1 cellular context compared by ENCODE assay signal in the genomic region with DNA sequence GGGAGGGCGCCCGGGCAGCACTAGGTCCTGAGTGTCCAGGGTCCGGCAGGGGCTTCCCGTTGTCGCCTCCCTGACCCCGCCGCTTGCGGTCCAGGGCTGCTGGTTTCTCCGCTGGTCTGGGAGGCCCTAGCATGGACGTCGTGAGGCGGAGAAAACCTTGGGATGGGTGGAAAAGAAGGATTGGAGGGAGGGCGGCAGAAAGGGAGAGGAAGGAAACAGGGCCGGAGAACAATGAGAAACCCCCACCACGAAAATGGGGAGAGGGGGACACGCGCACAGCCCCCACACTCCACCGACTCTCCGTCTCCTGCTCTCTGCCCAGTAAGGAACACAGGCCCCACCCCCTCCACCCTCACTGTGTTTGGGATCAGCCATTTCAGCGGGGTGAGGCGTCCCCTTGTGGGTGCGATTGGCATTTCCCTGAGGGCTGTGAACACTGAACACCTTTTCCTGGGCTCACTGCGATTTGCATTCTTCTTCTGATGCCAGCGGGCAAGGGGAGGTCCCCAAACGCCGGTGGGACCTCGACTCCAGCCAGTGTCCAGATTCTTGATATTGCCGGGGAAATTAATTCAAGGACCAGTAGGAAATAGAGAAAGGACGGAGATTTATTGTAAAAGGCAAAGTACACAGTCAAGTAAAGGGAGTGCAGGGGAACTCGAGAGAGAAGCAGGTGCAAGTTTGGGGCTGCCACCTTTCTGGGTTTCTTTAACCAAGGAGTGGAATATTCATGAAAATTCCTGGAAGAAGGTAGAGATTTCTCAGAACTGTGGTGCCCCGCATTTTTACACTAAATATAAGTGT.
TF ChIP-seq lines count a peak whose summit lies in the region.

No MANE protein-coding gene starts in this region.

TF ChIP-seq in HEK293, 187 proteins besides CTCF, POLR2A, EP300 and RAD21 (continued from another document and continues in another):
- TF ChIP-seq FEZF1 (tag by site-specific recombination; IDR thresholded peaks at IDR 0.05) (no peak), ZNF404 (tag by site-specific recombination; IDR thresholded peaks at IDR 0.05) (no peak), ZNF585B (tag by site-specific recombination; IDR thresholded peaks at IDR 0.05) (no peak), ZNF202 (tag by site-specific recombination; IDR thresholded peaks at IDR 0.05; ENCODE audit: borderline replicate concordance) (no peak), ZNF280C (tag by site-specific recombination; IDR thresholded peaks at IDR 0.05) (no peak), GLIS2 (tag by site-specific recombination; IDR thresholded peaks at IDR 0.05) (no peak), ZNF138 (tag by site-specific recombination; IDR thresholded peaks at IDR 0.05; ENCODE audit: borderline replicate concordance) (no peak), ZNF133 (tag by site-specific recombination; IDR thresholded peaks at IDR 0.05) (no peak), ZNF169 (tag by site-specific recombination; IDR thresholded peaks at IDR 0.05) (no peak), ZNF433 (tag by site-specific recombination; IDR thresholded peaks at IDR 0.05; ENCODE audit: low read depth) (no peak), KLF8 (tag by site-specific recombination; IDR thresholded peaks at IDR 0.05) (0 out of 2 replicates have a peak, but pooled peaks have one; percentile 21), SETDB1 (IDR thresholded peaks at IDR 0.05; ENCODE audit: insufficient read length, low read length) (no peak), ZNF157 (tag by site-specific recombination; IDR thresholded peaks at IDR 0.05) (no peak), PRDM6 (tag by site-specific recombination; IDR thresholded peaks at IDR 0.05) (no peak), ZNF654 (tag by site-specific recombination; IDR thresholded peaks at IDR 0.05; ENCODE audit: low read depth) (peak; percentile 97), ZNF776 (tag by site-specific recombination; IDR thresholded peaks at IDR 0.05; ENCODE audit: borderline replicate concordance) (no peak), ZNF677 (tag by site-specific recombination; IDR thresholded peaks at IDR 0.05) (no peak), HOXC10 (CRISPR knock-in tag; IDR thresholded peaks at IDR 0.05) (no peak), ZNF391 (tag by site-specific recombination; IDR thresholded peaks at IDR 0.05; ENCODE audit: borderline replicate concordance, low read depth) (no peak), ZNF214 (tag by site-specific recombination; IDR thresholded peaks at IDR 0.05; ENCODE audit: borderline replicate concordance) (no peak), ZNF18 (tag by site-specific recombination; IDR thresholded peaks at IDR 0.05) (no peak), EGR2 (tag by site-specific recombination; IDR thresholded peaks at IDR 0.05; ENCODE audit: low read depth) (0 out of 2 replicates have a peak, but pooled peaks have one; percentile 24), MZF1 (tag by site-specific recombination; IDR thresholded peaks at IDR 0.05; ENCODE audit: borderline replicate concordance) (no peak), ZNF19 (tag by site-specific recombination; IDR thresholded peaks at IDR 0.05; ENCODE audit: low read depth) (no peak), ZNF37A (tag by site-specific recombination; IDR thresholded peaks at IDR 0.05) (no peak), ZNF2 (tag by site-specific recombination; IDR thresholded peaks at IDR 0.05) (peak; percentile 65; the same call in 1 of the 2 replicates), ZNF600 (tag by site-specific recombination; IDR thresholded peaks at IDR 0.05) (peak; percentile 63; the same call in 1 of the 2 replicates), ZNF529 (tag by site-specific recombination; IDR thresholded peaks at IDR 0.05; ENCODE audit: insufficient replicate concordance) (no peak), ZNF324 (tag by site-specific recombination; IDR thresholded peaks at IDR 0.05) (0 out of 2 replicates have a peak, but pooled peaks have one; percentile 27), ZNF292 (tag by site-specific recombination; IDR thresholded peaks at IDR 0.05; ENCODE audit: borderline replicate concordance, low read depth) (no peak), ZNF146 (tag by site-specific recombination; IDR thresholded peaks at IDR 0.05) (peak; percentile 73), KLF10 (tag by site-specific recombination; IDR thresholded peaks at IDR 0.05) (0 out of 2 replicates have a peak, but pooled peaks have one; percentile 31), ZFP41 (tag by site-specific recombination; IDR thresholded peaks at IDR 0.05; ENCODE audit: borderline replicate concordance) (no peak), ZNF223 (tag by site-specific recombination; IDR thresholded peaks at IDR 0.05) (no peak), REST (tag by site-specific recombination; IDR thresholded peaks at IDR 0.05) (no peak)
- TF ChIP-seq, protein P1, sequence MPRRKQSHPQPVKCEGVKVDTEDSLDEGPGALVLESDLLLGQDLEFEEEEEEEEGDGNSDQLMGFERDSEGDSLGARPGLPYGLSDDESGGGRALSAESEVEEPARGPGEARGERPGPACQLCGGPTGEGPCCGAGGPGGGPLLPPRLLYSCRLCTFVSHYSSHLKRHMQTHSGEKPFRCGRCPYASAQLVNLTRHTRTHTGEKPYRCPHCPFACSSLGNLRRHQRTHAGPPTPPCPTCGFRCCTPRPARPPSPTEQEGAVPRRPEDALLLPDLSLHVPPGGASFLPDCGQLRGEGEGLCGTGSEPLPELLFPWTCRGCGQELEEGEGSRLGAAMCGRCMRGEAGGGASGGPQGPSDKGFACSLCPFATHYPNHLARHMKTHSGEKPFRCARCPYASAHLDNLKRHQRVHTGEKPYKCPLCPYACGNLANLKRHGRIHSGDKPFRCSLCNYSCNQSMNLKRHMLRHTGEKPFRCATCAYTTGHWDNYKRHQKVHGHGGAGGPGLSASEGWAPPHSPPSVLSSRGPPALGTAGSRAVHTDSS (tag by site-specific recombination; IDR thresholded peaks at IDR 0.05), result no peak
- TF ChIP-seq, protein P2, sequence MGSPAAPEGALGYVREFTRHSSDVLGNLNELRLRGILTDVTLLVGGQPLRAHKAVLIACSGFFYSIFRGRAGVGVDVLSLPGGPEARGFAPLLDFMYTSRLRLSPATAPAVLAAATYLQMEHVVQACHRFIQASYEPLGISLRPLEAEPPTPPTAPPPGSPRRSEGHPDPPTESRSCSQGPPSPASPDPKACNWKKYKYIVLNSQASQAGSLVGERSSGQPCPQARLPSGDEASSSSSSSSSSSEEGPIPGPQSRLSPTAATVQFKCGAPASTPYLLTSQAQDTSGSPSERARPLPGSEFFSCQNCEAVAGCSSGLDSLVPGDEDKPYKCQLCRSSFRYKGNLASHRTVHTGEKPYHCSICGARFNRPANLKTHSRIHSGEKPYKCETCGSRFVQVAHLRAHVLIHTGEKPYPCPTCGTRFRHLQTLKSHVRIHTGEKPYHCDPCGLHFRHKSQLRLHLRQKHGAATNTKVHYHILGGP (tag by site-specific recombination; IDR thresholded peaks at IDR 0.05), result no peak
- TF ChIP-seq, protein P3, sequence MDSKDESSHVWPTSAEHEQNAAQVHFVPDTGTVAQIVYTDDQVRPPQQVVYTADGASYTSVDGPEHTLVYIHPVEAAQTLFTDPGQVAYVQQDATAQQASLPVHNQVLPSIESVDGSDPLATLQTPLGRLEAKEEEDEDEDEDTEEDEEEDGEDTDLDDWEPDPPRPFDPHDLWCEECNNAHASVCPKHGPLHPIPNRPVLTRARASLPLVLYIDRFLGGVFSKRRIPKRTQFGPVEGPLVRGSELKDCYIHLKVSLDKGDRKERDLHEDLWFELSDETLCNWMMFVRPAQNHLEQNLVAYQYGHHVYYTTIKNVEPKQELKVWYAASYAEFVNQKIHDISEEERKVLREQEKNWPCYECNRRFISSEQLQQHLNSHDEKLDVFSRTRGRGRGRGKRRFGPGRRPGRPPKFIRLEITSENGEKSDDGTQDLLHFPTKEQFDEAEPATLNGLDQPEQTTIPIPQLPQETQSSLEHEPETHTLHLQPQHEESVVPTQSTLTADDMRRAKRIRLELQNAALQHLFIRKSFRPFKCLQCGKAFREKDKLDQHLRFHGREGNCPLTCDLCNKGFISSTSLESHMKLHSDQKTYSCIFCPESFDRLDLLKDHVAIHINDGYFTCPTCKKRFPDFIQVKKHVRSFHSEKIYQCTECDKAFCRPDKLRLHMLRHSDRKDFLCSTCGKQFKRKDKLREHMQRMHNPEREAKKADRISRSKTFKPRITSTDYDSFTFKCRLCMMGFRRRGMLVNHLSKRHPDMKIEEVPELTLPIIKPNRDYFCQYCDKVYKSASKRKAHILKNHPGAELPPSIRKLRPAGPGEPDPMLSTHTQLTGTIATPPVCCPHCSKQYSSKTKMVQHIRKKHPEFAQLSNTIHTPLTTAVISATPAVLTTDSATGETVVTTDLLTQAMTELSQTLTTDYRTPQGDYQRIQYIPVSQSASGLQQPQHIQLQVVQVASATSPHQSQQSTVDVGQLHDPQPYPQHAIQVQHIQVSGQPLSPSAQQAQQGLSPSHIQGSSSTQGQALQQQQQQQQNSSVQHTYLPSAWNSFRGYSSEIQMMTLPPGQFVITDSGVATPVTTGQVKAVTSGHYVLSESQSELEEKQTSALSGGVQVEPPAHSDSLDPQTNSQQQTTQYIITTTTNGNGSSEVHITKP (tag by site-specific recombination; IDR thresholded peaks at IDR 0.05), result peak; percentile 90
- TF ChIP-seq, protein P4, sequence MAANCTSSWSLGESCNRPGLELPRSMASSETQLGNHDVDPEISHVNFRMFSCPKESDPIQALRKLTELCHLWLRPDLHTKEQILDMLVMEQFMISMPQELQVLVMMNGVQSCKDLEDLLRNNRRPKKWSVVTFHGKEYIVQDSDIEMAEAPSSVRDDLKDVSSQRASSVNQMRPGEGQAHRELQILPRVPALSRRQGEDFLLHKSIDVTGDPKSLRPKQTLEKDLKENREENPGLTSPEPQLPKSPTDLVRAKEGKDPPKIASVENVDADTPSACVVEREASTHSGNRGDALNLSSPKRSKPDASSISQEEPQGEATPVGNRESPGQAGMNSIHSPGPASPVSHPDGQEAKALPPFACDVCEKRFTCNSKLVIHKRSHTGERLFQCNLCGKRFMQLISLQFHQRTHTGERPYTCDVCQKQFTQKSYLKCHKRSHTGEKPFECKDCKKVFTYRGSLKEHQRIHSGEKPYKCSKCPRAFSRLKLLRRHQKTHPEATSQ (tag by site-specific recombination; IDR thresholded peaks at IDR 0.05), result no peak
